Comparison of ENCODE assay signal across 15 cellular contexts in the genomic region with DNA sequence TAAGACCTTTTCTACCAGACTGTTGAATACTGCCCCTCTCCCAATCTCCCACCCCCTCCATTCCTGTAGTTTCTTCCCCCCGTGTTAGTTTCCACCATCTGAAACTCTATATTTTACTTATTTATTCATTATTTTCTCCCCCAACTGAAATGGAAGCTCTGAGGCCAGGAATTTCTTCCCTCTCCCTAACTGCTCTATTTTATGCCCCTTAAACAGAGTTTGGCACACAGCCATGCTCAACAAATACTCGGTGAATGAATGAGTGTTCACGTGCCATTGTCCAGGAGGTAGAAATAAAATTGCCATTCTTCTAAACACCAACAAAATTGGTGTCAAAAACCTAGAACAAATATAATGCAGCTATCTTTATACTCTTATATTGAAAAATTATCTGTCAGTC. TPM values are rescaled to one million over a fixed set of nuclear protein-coding genes. Genes with fewer than 3 reads are reported as not detected.
DNase-seq lines count a peak whose midpoint lies in the region; ATAC-seq, FAIRE-seq and TF ChIP-seq lines count a peak whose summit lies in the region.
"Had no signal": no experiment of that assay in that cellular context is flagged by ENCODE, and none has a peak within 500 bp of the region (broad histone marks: within the 10 kb centered on the region; RNA-seq: fewer than 3 reads in every experiment).

No MANE protein-coding gene starts in this region.

- no peak for TF ChIP-seq POLR2A in K562 (conservative IDR thresholded peaks at IDR 0.05)

- H4K20me1 ChIP-seq in K562 (replicated peaks; ENCODE audit: control insufficient read depth, insufficient read depth, low read length) = no peaks in the 10 kb centered on the region

- no peak for TF ChIP-seq RAD21 in K562 (CRISPR knock-in tag; conservative IDR thresholded peaks at IDR 0.05 in 1 of 2, IDR thresholded peaks at IDR 0.05 in 1 of 2)

- no peaks in the 10 kb centered on the region for H3K27me3 ChIP-seq in K562 (ENCODE audit: control insufficient read depth in 2 of 2, insufficient read depth in 2 of 2, low read length in 2 of 2)

- BruUV-seq in K562 (replicated peaks; lab: Mats Ljungman, UMichigan) = no TSS peak

- TF ChIP-seq EP300 in K562 (IDR thresholded peaks at IDR 0.05; ENCODE audit: low read length) = no peak

- FAIRE-seq in K562 (lab: Jason Lieb, UNC) = no peak
- FAIRE-seq: HepG2 had no signal

- H3K9ac ChIP-seq in K562 (ENCODE audit: insufficient read depth in 1 of 2, low read depth in 2 of 2, low read length in 2 of 2) = no peak overlapping the region
- H3K9ac ChIP-seq: KMS-11 had no signal

- H3K27ac ChIP-seq in K562 (ENCODE audit: extremely low read depth, low read depth, low read length) = no peak overlapping the region
- H3K27ac ChIP-seq: KMS-11 had no signal

- in situ Hi-C loops in K562 (cut with MboI) = no loop called here

- H3K4me2 ChIP-seq in K562 (ENCODE audit: insufficient read depth, low read length) = no peak overlapping the region
- H3K4me2 ChIP-seq: KMS-11 had no signal

- no peak for TF ChIP-seq CTCF in K562 (IDR thresholded peaks at IDR 0.05 in 2 of 3, conservative IDR thresholded peaks at IDR 0.05 in 1 of 3; ENCODE audit: insufficient read depth in 2 of 3, low read depth in 1 of 3, low read length in 3 of 3)

- POLR2A ChIA-PET in K562 (lab: Yijun Ruan, JAX) = interaction anchor here (0.6 kb wide), 1 partner anchor 9 kb away, joined by 3 read pairs; no protein-coding TSS in a partner anchor

- DNase-seq in NCI-H1417 (lab: John Stamatoyannopoulos, UW) (peak in 2 of 3 experiments; percentile 16 to 42), NCI-H1417 treated with DMSO at 0.1 percent for 48 hours (lab: John Stamatoyannopoulos, UW) (no peak), NCI-H2029 treated with DMSO at 0.1 percent for 48 hours (lab: John Stamatoyannopoulos, UW) (peak; percentile 47), K562 (ENCODE audit: extremely low read depth in 1 of 4, low spot score in 3 of 4) (no peak), kidney tubule cell (ENCODE audit: low spot score) (peak; percentile 30), cortex of kidney (lab: John Stamatoyannopoulos, UW) (no peak), MV-4-11 (lab: John Stamatoyannopoulos, UW) (no peak)
- DNase-seq: Calu3; CD4-positive, alpha-beta memory T cell; DMS53; NCI-H226; NCI-H69 had no signal

- no peaks in the 10 kb centered on the region for H3K9me3 ChIP-seq in K562 (replicated peaks; ENCODE audit: control insufficient read depth, insufficient read depth, low read depth, low read length)

- no peak overlapping the region for H3K4me3 ChIP-seq in K562

- no peak overlapping the region for H2AFZ ChIP-seq in K562 (ENCODE audit: low read depth, low read length)

- intact Hi-C loops in K562 (cut with micrococcal nuclease) = no loop called here

- no peaks in the 10 kb centered on the region for H3K9me1 ChIP-seq in K562 (ENCODE audit: control insufficient read depth, insufficient read depth, low read length)

- CTCF ChIA-PET in K562 (lab: Yijun Ruan, JAX; ENCODE audit: low intra/inter-chr PET ratio) = no interaction called here

- H3K36me3 ChIP-seq in K562 (ENCODE audit: control insufficient read depth, insufficient read depth, low read length) = peaks cover 17% of the 10 kb centered on the region; the same call in 2 of the 3 replicates

- peaks cover 8 to 17% of the 10 kb centered on the region in 2 experiments; a peak in 4 of 5 replicates for H3K4me1 ChIP-seq in K562 (replicated peaks in 1 of 2; ENCODE audit: control insufficient read depth in 2 of 2, insufficient read depth in 2 of 2, low read length in 2 of 2)

- peaks cover 18% of the 10 kb centered on the region for H3K79me2 ChIP-seq in K562 (ENCODE audit: control insufficient read depth, insufficient read depth, low read length)

- no peak for ATAC-seq in K562
- no peak for ATAC-seq in HG03108 (IDR thresholded peaks at IDR 0.05; ENCODE audit: unreplicated experiment)
- ATAC-seq: HepG2 had no signal

- 80% methylated on average over 3 of the region's 3 CpGs for WGBS in K562 (ENCODE audit: insufficient coverage, low coverage, missing lambda C conversion rate)

RNA-seq across cellular contexts. Expression of a gene that starts 5.6 kb away (rescaled TPM):
- 25.1 and 41.2 TPM in 2 replicates for total RNA-seq in K562 (2011; cell fraction: chromatin; rRNA removed; ENCODE audit: low replicate concordance)
- 12.7 and 15.7 TPM in 2 replicates for total RNA-seq in K562 (2011; cell fraction: nucleolus; rRNA removed)
- 28.8 TPM in 2 replicates for total RNA-seq in K562 (2011; cell fraction: nucleoplasm; rRNA removed)
- total RNA-seq in K562 (2014; rRNA removed) = 45.6 and 49.9 TPM in 2 replicates
- total RNA-seq in K562 (2014; rRNA removed; fragmentation: Illumina TruSeq; extraction: Trizol) = 45.7 and 56.2 TPM in 2 replicates
- 39.2 and 44.1 TPM in 2 replicates for total RNA-seq in K562 (2015; rRNA removed; fragmentation: Illumina TruSeq; extraction: Trizol)
- total RNA-seq in K562 (2021) = 94.3 and 99.4 TPM in 2 replicates
- polyA plus RNA-seq in K562 (2011; rRNA removed) = 64.0 and 95.3 TPM in 2 replicates
- polyA plus RNA-seq in K562 (2011; cell fraction: cytosol; rRNA removed) = 35.4 and 40.8 TPM in 2 replicates
- polyA plus RNA-seq in K562 (2011; cell fraction: nucleus; rRNA removed) = 28.1 and 35.0 TPM in 2 replicates
- 51.3 and 95.2 TPM in 2 replicates for polyA plus RNA-seq in K562 (2012)
- polyA plus RNA-seq in K562 (2014; fragmentation: Illumina TruSeq; extraction: Trizol) = 55.2 and 59.8 TPM in 2 replicates
- polyA plus RNA-seq in K562 (2014; fragmentation: Nextera tagmentation; extraction: Ambion mirVana) = 10 to 100 TPM; 37.8 to 50.4 TPM
- 66.3 and 72.1 TPM in 2 replicates for polyA plus RNA-seq in K562 (2014; rRNA removed)
- polyA minus RNA-seq in K562 (2011; rRNA and poly(A)+ RNA removed) = 27.7 and 38.9 TPM in 2 replicates
- 12.0 and 16.9 TPM in 2 replicates for polyA minus RNA-seq in K562 (2011; cell fraction: cytosol; rRNA and poly(A)+ RNA removed)
- polyA minus RNA-seq in K562 (2011; cell fraction: nucleus; rRNA and poly(A)+ RNA removed) = 7.1 and 12.2 TPM in 2 replicates

RNA-seq across cellular contexts. Expression of a gene that starts 5.7 kb away (rescaled TPM):
- total RNA-seq in K562 (2011; cell fraction: chromatin; rRNA removed; ENCODE audit: low replicate concordance) = 41.0 and 77.7 TPM in 2 replicates
- total RNA-seq in K562 (2011; cell fraction: nucleolus; rRNA removed) = 20.5 and 21.1 TPM in 2 replicates
- total RNA-seq in K562 (2011; cell fraction: nucleoplasm; rRNA removed) = 28.6 and 37.0 TPM in 2 replicates
- total RNA-seq in K562 (2014; rRNA removed) = 59.8 and 79.0 TPM in 2 replicates
- total RNA-seq in K562 (2014; rRNA removed; fragmentation: Illumina TruSeq; extraction: Trizol) = 117 and 123 TPM in 2 replicates
- 115 and 121 TPM in 2 replicates for total RNA-seq in K562 (2015; rRNA removed; fragmentation: Illumina TruSeq; extraction: Trizol)
- total RNA-seq in K562 (2021) = 77.2 and 80.7 TPM in 2 replicates
- polyA plus RNA-seq in K562 (2011; rRNA removed) = 44.1 and 59.3 TPM in 2 replicates
- polyA plus RNA-seq in K562 (2011; cell fraction: cytosol; rRNA removed) = 14.8 and 36.5 TPM in 2 replicates
- 41.1 and 55.6 TPM in 2 replicates for polyA plus RNA-seq in K562 (2011; cell fraction: nucleus; rRNA removed)
- 81.0 and 95.1 TPM in 2 replicates for polyA plus RNA-seq in K562 (2012)
- 94.5 and 105 TPM in 2 replicates for polyA plus RNA-seq in K562 (2014; fragmentation: Illumina TruSeq; extraction: Trizol)
- polyA plus RNA-seq in K562 (2014; fragmentation: Nextera tagmentation; extraction: Ambion mirVana) = 100 to 1,000 TPM in 1 of 2 experiments, 10 to 100 TPM in 1; 98.4 to 151 TPM
- polyA plus RNA-seq in K562 (2014; rRNA removed) = 54.2 and 55.0 TPM in 2 replicates
- polyA minus RNA-seq in K562 (2011; rRNA and poly(A)+ RNA removed) = 93.3 and 95.1 TPM in 2 replicates
- 47.0 and 49.4 TPM in 2 replicates for polyA minus RNA-seq in K562 (2011; cell fraction: cytosol; rRNA and poly(A)+ RNA removed)
- polyA minus RNA-seq in K562 (2011; cell fraction: nucleus; rRNA and poly(A)+ RNA removed) = 28.9 and 47.3 TPM in 2 replicates

RNA-seq across cellular contexts. Expression of a gene that starts 56.6 kb away (rescaled TPM):
- total RNA-seq in K562 (2011; cell fraction: chromatin; rRNA removed; ENCODE audit: low replicate concordance) = 0.39 TPM in 1 of 2 replicates, not detected in the other
- not detected in 2 replicates for total RNA-seq in K562 (2011; cell fraction: nucleolus; rRNA removed)
- total RNA-seq in K562 (2011; cell fraction: nucleoplasm; rRNA removed) = not detected in 2 replicates
- total RNA-seq in K562 (2014; rRNA removed) (0.50 TPM in 1 of 2 replicates, not detected in the other), K562 (2014; rRNA removed; fragmentation: Illumina TruSeq; extraction: Trizol) (0.15 TPM in 1 of 2 replicates, not detected in the other), K562 (2015; rRNA removed; fragmentation: Illumina TruSeq; extraction: Trizol) (not detected in 2 replicates), K562 (2021) (0.13 and 0.22 TPM in 2 replicates)
- polyA plus RNA-seq in K562 (2011; rRNA removed) (not detected in 2 replicates), K562 (2014; fragmentation: Illumina TruSeq; extraction: Trizol) (not detected in 2 replicates), K562 (2014; fragmentation: Nextera tagmentation; extraction: Ambion mirVana) (10 to 100 TPM; 13.0 to 19.3 TPM), K562 (2014; rRNA removed) (0.04 TPM in 2 replicates)
- polyA plus RNA-seq in K562 (2011; cell fraction: cytosol; rRNA removed) = not detected in 2 replicates
- not detected in 2 replicates for polyA plus RNA-seq in K562 (2011; cell fraction: nucleus; rRNA removed)
- 0.40 and 0.66 TPM in 2 replicates for polyA plus RNA-seq in K562 (2012)
- polyA minus RNA-seq in K562 (2011; rRNA and poly(A)+ RNA removed) = not detected in 2 replicates
- polyA minus RNA-seq in K562 (2011; cell fraction: cytosol; rRNA and poly(A)+ RNA removed) = not detected in 2 replicates
- polyA minus RNA-seq in K562 (2011; cell fraction: nucleus; rRNA and poly(A)+ RNA removed) = 0.13 and 0.67 TPM in 2 replicates

Comparison
In these comparisons a context has a peak if more than half of its experiments do, and no peak if none do; other contexts are left out.
1. DNase-seq: peak in NCI-H1417 (2 of 3), NCI-H2029 treated with DMSO at 0.1 percent for 48 hours (single experiment) and kidney tubule cell (single experiment); none in NCI-H1417 treated with DMSO at 0.1 percent for 48 hours (single experiment), K562 (0 of 4), cortex of kidney (single experiment) and MV-4-11 (single experiment).